ENCODE assay signal across 1 cellular context in the genomic region with DNA sequence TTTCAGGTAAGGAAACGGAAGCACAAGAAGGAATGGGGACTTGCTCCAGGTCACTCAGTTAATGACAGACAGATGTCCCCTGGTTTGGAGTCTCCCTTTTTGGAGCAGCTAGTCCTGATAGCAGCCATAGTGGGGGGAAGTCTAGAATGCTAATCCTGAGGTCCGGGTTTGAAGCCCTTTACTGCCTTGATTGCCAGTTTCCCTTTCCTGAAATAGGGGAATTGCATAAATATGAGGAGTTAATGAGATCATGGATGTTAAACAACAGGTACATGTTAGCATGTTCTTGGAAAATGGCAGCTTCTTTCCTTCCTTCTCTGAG.
TF ChIP-seq lines count a peak whose summit lies in the region.

No MANE protein-coding gene starts in this region.

TF ChIP-seq in SK-N-SH treated with all-trans-retinoic acid at 6 μM for 48 hours, 23 proteins besides CTCF, POLR2A, EP300 and RAD21 (continued from another document):
- TF ChIP-seq, protein P1, sequence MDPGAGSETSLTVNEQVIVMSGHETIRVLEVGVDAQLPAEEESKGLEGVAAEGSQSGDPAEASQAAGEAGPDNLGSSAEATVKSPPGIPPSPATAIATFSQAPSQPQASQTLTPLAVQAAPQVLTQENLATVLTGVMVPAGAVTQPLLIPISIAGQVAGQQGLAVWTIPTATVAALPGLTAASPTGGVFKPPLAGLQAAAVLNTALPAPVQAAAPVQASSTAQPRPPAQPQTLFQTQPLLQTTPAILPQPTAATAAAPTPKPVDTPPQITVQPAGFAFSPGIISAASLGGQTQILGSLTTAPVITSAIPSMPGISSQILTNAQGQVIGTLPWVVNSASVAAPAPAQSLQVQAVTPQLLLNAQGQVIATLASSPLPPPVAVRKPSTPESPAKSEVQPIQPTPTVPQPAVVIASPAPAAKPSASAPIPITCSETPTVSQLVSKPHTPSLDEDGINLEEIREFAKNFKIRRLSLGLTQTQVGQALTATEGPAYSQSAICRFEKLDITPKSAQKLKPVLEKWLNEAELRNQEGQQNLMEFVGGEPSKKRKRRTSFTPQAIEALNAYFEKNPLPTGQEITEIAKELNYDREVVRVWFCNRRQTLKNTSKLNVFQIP (CRISPR knock-in tag; IDR thresholded peaks at IDR 0.05; ENCODE audit: borderline replicate concordance, low read depth) = no peak
- TF ChIP-seq OSR1 (CRISPR knock-in tag; IDR thresholded peaks at IDR 0.05) = no peak
TF ChIP-seq in SK-N-SH treated with all-trans-retinoic acid at 6 μM for 48 hours: peak in this region for 0.
